Comparison of ENCODE assay signal across 8 cellular contexts in genomic region chr16:55499951-55500350, GRCh38. TPM values are rescaled to one million over a fixed set of nuclear protein-coding genes. Genes with fewer than 3 reads are reported as not detected.
DNase-seq lines count a peak whose midpoint lies in the region; ATAC-seq and TF ChIP-seq lines count a peak whose summit lies in the region.

No MANE protein-coding gene starts in this region.

- H3K4me3 ChIP-seq in AG09309 (ENCODE audit: control insufficient read depth, low read depth, low read length) (no peak overlapping the region), adipocyte (ENCODE audit: low read length) (no peak overlapping the region)

- peak; percentile 99 for DNase-seq in AG09309 (ENCODE audit: low read depth)
- DNase-seq in HT-29 (ENCODE audit: low spot score), result peak; percentile 83
- peak; percentile 97 for DNase-seq in adipocyte (ENCODE audit: low read depth)
- peak; percentile 76 for DNase-seq in medulla oblongata (ENCODE audit: extremely low spot score)
- DNase-seq in NCI-H146 (lab: John Stamatoyannopoulos, UW), result no peak

- peaks cover 63% of the 10 kb centered on the region for H3K4me1 ChIP-seq in adipocyte (ENCODE audit: control insufficient read depth, insufficient read depth, low read length)

- H3K9ac ChIP-seq in adipocyte (ENCODE audit: low read length), result peak overlapping the region; percentile 16

- H3K27me3 ChIP-seq in adipocyte (replicated peaks; ENCODE audit: control insufficient read depth, insufficient read depth, low read length), result no peaks in the 10 kb centered on the region

- no peak for TF ChIP-seq CTCF in AG09309 (IDR thresholded peaks at IDR 0.05; ENCODE audit: control insufficient read depth, insufficient read depth, low read depth, low read length, missing control alignments)

- H3K9me3 ChIP-seq in adipocyte (ENCODE audit: control insufficient read depth, low read length), result no peaks in the 10 kb centered on the region

- ATAC-seq in HG03354 (IDR thresholded peaks at IDR 0.05; ENCODE audit: poor library complexity, severe bottlenecking, unreplicated experiment) (no peak), GM21447 (IDR thresholded peaks at IDR 0.05; ENCODE audit: unreplicated experiment) (no peak), HG02852 (IDR thresholded peaks at IDR 0.05; ENCODE audit: unreplicated experiment) (no peak)

- peaks cover 82% of the 10 kb centered on the region for H3K36me3 ChIP-seq in adipocyte (ENCODE audit: control insufficient read depth, insufficient read depth, low read length, severe bottlenecking)

RNA-seq across cellular contexts. Expression of gene LPCAT2, which starts 8.9 kb away (rescaled TPM):
- 18.0 and 18.1 TPM in 2 replicates for total RNA-seq in HT-29 (2014; rRNA removed; shearing (Covaris generic))

RNA-seq across cellular contexts. Expression of gene MMP2, which starts 21.0 kb away (rescaled TPM):
- 0.03 and 0.42 TPM in 2 replicates for total RNA-seq in HT-29 (2014; rRNA removed; shearing (Covaris generic))
